In genomic region chr7:43990829-43991228, GRCh38 we compare ENCODE assay signal across 5 cellular contexts. TPM values are rescaled to one million over a fixed set of nuclear protein-coding genes. Genes with fewer than 3 reads are reported as not detected.
"Had no signal": no experiment of that assay in that cellular context is flagged by ENCODE, and none has a peak within 500 bp of the region (broad histone marks: within the 10 kb centered on the region; RNA-seq: fewer than 3 reads in every experiment).

No MANE protein-coding gene starts in this region.

RNA-seq across cellular contexts. Expression of gene SPDYE1, which starts 6.9 kb away (rescaled TPM):
- total RNA-seq: HepG2, HT1080, IMR-90, MCF 10A, SK-MEL-5 had no signal
